ENCODE assay signal across 8 cellular contexts in genomic region chr15:58209007-58209481, GRCh38.
DNase-seq lines count a peak whose midpoint lies in the region; ATAC-seq and TF ChIP-seq lines count a peak whose summit lies in the region.
"Not testable (repeated sequence)": the region's sequence is repeated elsewhere in the genome, so short reads cannot be mapped to it uniquely, and the experiment has no call there.

No MANE protein-coding gene starts in this region.

- H3K79me1 ChIP-seq in IMR-90 (ENCODE audit: low read depth in 1 of 2, low read length in 2 of 2); mesenchymal stem cell (replicated peaks; ENCODE audit: low read length, poor library complexity, severe bottlenecking): not testable (repeated sequence)

- H3K18ac ChIP-seq in IMR-90 (ENCODE audit: low read depth, low read length); mesenchymal stem cell (ENCODE audit: low read depth in 1 of 2, low read length in 2 of 2): not testable (repeated sequence)

- dilution Hi-C loops in IMR-90 (cut with HindIII; ENCODE audit: low sequenced_read_pairs, unreplicated experiment): not testable (repeated sequence)

- 100% methylated on average over 1 of the region's 3 CpGs; no CpG with 5 or more reads in 1 of the 2 experiments for WGBS in IMR-90 (ENCODE audit: extremely low coverage in 2 of 2, insufficient read length in 1 of 2), 2 experiments
- WGBS in mesenchymal stem cell: 91% methylated on average over 2 of the region's 3 CpGs
- 40% methylated on average over 2 of the region's 3 CpGs for WGBS in suprapubic skin

- not testable (repeated sequence) for TF ChIP-seq CTCF in CD8-positive, alpha-beta T cell (IDR thresholded peaks at IDR 0.05); IMR-90 (conservative IDR thresholded peaks at IDR 0.05; ENCODE audit: low read depth, low read length); foreskin keratinocyte (conservative IDR thresholded peaks at IDR 0.05); suprapubic skin (IDR thresholded peaks at IDR 0.05)

- not testable (repeated sequence) for H2BK15ac ChIP-seq in IMR-90 (ENCODE audit: low read depth, low read length); mesenchymal stem cell (ENCODE audit: low read depth, poor library complexity, severe bottlenecking)

- DNase-seq in CD8-positive, alpha-beta T cell: peak in 2 of 7 experiments; percentile 9 to 26
- DNase-seq in IMR-90: peak; percentile 42
- peak in 22 of 34 experiments; percentile 3 to 44 (median 17) for DNase-seq in T-cell
- DNase-seq in activated gamma-delta T cell treated with Interleukin-2 at 50 U/mL for 16 hours: peak; percentile 7
- peak; percentile 34 for DNase-seq in dermis blood vessel endothelial cell
- DNase-seq in foreskin keratinocyte: peak in 1 of 2 donors; percentile 81
- DNase-seq in mesenchymal stem cell; suprapubic skin (ENCODE audit: low spot score in 2 of 2): not testable (repeated sequence)

- H3K4me1 Mint-ChIP-seq in CD8-positive, alpha-beta T cell (ENCODE audit: low read depth); T-cell: not testable (repeated sequence)

- H2BK120ac ChIP-seq in IMR-90 (ENCODE audit: low read depth, low read length); mesenchymal stem cell (ENCODE audit: low read depth, low read length): not testable (repeated sequence)

- peak overlapping the region; percentile 41 for H2AFZ ChIP-seq in IMR-90 (replicated peaks; ENCODE audit: low read length, poor library complexity)
- not testable (repeated sequence) for H2AFZ ChIP-seq in mesenchymal stem cell (ENCODE audit: low read depth, low read length)

- not testable (repeated sequence) for H3K27ac ChIP-seq in CD8-positive, alpha-beta T cell (ENCODE audit: low read depth, low read length); IMR-90 (ENCODE audit: insufficient read depth, low read length); mesenchymal stem cell (ENCODE audit: low read length, poor library complexity, severe bottlenecking)
- H3K27ac ChIP-seq in foreskin keratinocyte: peak overlapping the region; percentile 34
- peak overlapping the region; percentile 47 for H3K27ac ChIP-seq in suprapubic skin

- POLR2A ChIA-PET in CD8-positive, alpha-beta T cell (lab: Charles Lee); IMR-90 (lab: Charles Lee; ENCODE audit: unreplicated experiment); T-cell (lab: Charles Lee): not testable (repeated sequence)

- not testable (repeated sequence) for H4K91ac ChIP-seq in IMR-90 (ENCODE audit: insufficient read depth, low read depth, low read length); mesenchymal stem cell (ENCODE audit: low read length)

- not testable (repeated sequence) for H3K9me1 ChIP-seq in IMR-90 (ENCODE audit: insufficient read depth, low read length)

- not testable (repeated sequence) for TF ChIP-seq POLR2A in IMR-90 (IDR thresholded peaks at IDR 0.05; ENCODE audit: low read depth, low read length); suprapubic skin (IDR thresholded peaks at IDR 0.05)

- in situ Hi-C loops in IMR-90 (cut with MboI; ENCODE audit: low sequenced_read_pairs): loop anchor here (25.0 kb wide), 1 partner anchor 1278 kb away; no protein-coding TSS in a partner anchor

- H4K5ac ChIP-seq in IMR-90 (ENCODE audit: low read depth, low read length): not testable (repeated sequence)

- not testable (repeated sequence) for H3K4ac ChIP-seq in IMR-90 (ENCODE audit: low read depth, low read length); mesenchymal stem cell (ENCODE audit: low read depth in 1 of 2, low read length in 2 of 2)

- not testable (repeated sequence) for H3K4me3 Mint-ChIP-seq in CD8-positive, alpha-beta T cell; T-cell

- not testable (repeated sequence) for H4K8ac ChIP-seq in IMR-90 (ENCODE audit: low read depth in 2 of 2, low read length in 2 of 2); mesenchymal stem cell (ENCODE audit: low read length)

- not testable (repeated sequence) for H2AK9ac ChIP-seq in IMR-90 (replicated peaks; ENCODE audit: low read depth, low read length, poor library complexity)

- not testable (repeated sequence) for H3K4me2 ChIP-seq in IMR-90 (ENCODE audit: low read depth, low read length); mesenchymal stem cell (ENCODE audit: low read length, poor library complexity, severe bottlenecking)

- H2BK12ac ChIP-seq in mesenchymal stem cell (ENCODE audit: low read length in 2 of 2): not testable (repeated sequence)

- CTCF ChIA-PET in CD8-positive, alpha-beta T cell (lab: Charles Lee); IMR-90 (lab: Yijun Ruan, JAX); T-cell (lab: Charles Lee): not testable (repeated sequence)

- not testable (repeated sequence) for TF ChIP-seq RAD21 in IMR-90 (IDR thresholded peaks at IDR 0.05; ENCODE audit: low read length)

- not testable (repeated sequence) for H2BK5ac ChIP-seq in IMR-90 (ENCODE audit: low read depth, low read length, poor library complexity, severe bottlenecking); mesenchymal stem cell (ENCODE audit: low read depth, low read length, poor library complexity, severe bottlenecking)

- not testable (repeated sequence) for H3K9me3 ChIP-seq in CD8-positive, alpha-beta T cell (ENCODE audit: low read length); IMR-90 (ENCODE audit: control insufficient read depth, insufficient read depth, low read length); mesenchymal stem cell (ENCODE audit: control insufficient read depth, low read length); suprapubic skin

- not testable (repeated sequence) for H3K23ac ChIP-seq in IMR-90 (ENCODE audit: low read depth, low read length); mesenchymal stem cell (ENCODE audit: low read length in 2 of 2)

- H3K9ac ChIP-seq in IMR-90 (ENCODE audit: low read depth, low read length): not testable (repeated sequence)
- H3K9ac ChIP-seq in mesenchymal stem cell (ENCODE audit: low read length): peak overlapping the region; percentile 73

- H3K36me3 ChIP-seq in CD8-positive, alpha-beta T cell (ENCODE audit: insufficient read depth, low read length); IMR-90 (ENCODE audit: control insufficient read depth, insufficient read depth, low read length); mesenchymal stem cell (ENCODE audit: control insufficient read depth in 1 of 2, insufficient read depth in 2 of 2, low read depth in 1 of 2, low read length in 2 of 2); suprapubic skin: not testable (repeated sequence)

- H3K4me3 ChIP-seq in CD8-positive, alpha-beta T cell (ENCODE audit: low read depth, low read length); IMR-90 (ENCODE audit: insufficient read depth, low read depth, low read length); mesenchymal stem cell (ENCODE audit: insufficient read depth in 1 of 2, low read depth in 1 of 2, low read length in 2 of 2); suprapubic skin: not testable (repeated sequence)

- H2AK5ac ChIP-seq in IMR-90 (ENCODE audit: low read depth, low read length); mesenchymal stem cell (ENCODE audit: low read length, severe bottlenecking): not testable (repeated sequence)

- H3K27me3 ChIP-seq in CD8-positive, alpha-beta T cell (ENCODE audit: insufficient read depth, low read length); IMR-90 (ENCODE audit: control insufficient read depth, insufficient read depth, low read length); foreskin keratinocyte; mesenchymal stem cell (ENCODE audit: control insufficient read depth in 1 of 2, insufficient read depth in 1 of 2, low read length in 2 of 2); suprapubic skin: not testable (repeated sequence)

- peak overlapping the region; percentile 42 for H3K27ac Mint-ChIP-seq in CD8-positive, alpha-beta T cell
- peak overlapping the region; percentile 67 to 80 for H3K27ac Mint-ChIP-seq in T-cell

- not testable (repeated sequence) for TF ChIP-seq EP300 in suprapubic skin (IDR thresholded peaks at IDR 0.05)

- not testable (repeated sequence) for BruUV-seq in IMR-90 (replicated peaks; lab: Mats Ljungman, UMichigan)

- not testable (repeated sequence) for H4K20me1 ChIP-seq in IMR-90 (ENCODE audit: insufficient read depth, low read length)

- not testable (repeated sequence) for H3K9me3 Mint-ChIP-seq in CD8-positive, alpha-beta T cell; T-cell

- H3K56ac ChIP-seq in IMR-90 (ENCODE audit: extremely low read depth, insufficient read depth, low read length): not testable (repeated sequence)

- H2BK20ac ChIP-seq in IMR-90 (ENCODE audit: low read depth, low read length): not testable (repeated sequence)

- H3K14ac ChIP-seq in IMR-90 (replicated peaks; ENCODE audit: low read depth, low read length); mesenchymal stem cell (ENCODE audit: low read length in 2 of 2): not testable (repeated sequence)

- not testable (repeated sequence) for H3K4me1 ChIP-seq in CD8-positive, alpha-beta T cell (ENCODE audit: insufficient read depth, low read length); IMR-90 (ENCODE audit: control insufficient read depth, insufficient read depth, low read length); mesenchymal stem cell (ENCODE audit: control insufficient read depth, insufficient read depth, low read depth, low read length)
- peaks cover 16% of the 10 kb centered on the region for H3K4me1 ChIP-seq in foreskin keratinocyte
- peaks cover 17% of the 10 kb centered on the region for H3K4me1 ChIP-seq in suprapubic skin

- not testable (repeated sequence) for H3K36me3 Mint-ChIP-seq in CD8-positive, alpha-beta T cell; T-cell

- ATAC-seq in CD8-positive, alpha-beta T cell: peak; percentile 69
- not testable (repeated sequence) for ATAC-seq in IMR-90 (ENCODE audit: low read depth)
- ATAC-seq in T-cell (replicated peaks in 1 of 4): peak in 3 of 4 experiments; percentile 38 to 77 (median 45)
- peak; percentile 69 for ATAC-seq in foreskin keratinocyte

- H3K27me3 Mint-ChIP-seq in CD8-positive, alpha-beta T cell (ENCODE audit: low read depth); T-cell: not testable (repeated sequence)

- intact Hi-C loops in CD8-positive, alpha-beta T cell (cut with DNase I, micrococcal nuclease); IMR-90 (cut with micrococcal nuclease): not testable (repeated sequence)
